1 cellular context compared by ENCODE assay signal in the genomic region with DNA sequence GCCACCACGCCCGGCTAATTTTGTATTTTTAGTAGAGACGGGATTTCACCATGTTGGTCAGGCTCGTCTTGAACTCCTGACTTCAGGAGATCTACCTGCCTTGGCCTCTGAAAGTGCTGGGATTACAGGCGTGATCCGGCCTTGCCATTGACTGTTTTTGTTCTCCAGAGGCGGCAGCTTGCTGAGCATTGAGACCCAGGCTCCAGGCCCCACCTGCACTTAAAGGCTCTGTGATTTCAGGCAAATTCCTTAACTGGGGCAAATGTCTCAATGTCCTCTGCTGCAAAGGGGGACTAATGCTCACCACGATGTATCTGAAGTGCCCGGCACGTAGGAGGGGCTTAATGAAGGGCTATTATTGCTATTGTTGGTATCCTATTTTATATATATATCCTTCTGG.
TF ChIP-seq lines count a peak whose summit lies in the region.

No MANE protein-coding gene starts in this region.

TF ChIP-seq in neural cell, 6 proteins besides CTCF, POLR2A, EP300 and RAD21:
- TF ChIP-seq TAF1 (IDR thresholded peaks at IDR 0.05; ENCODE audit: low read depth) (no peak), EZH2 (IDR thresholded peaks at IDR 0.05; ENCODE audit: borderline replicate concordance, insufficient read depth, low read length, poor library complexity, severe bottlenecking) (no peak), POLR2AphosphoS5 (IDR thresholded peaks at IDR 0.05) (no peak), SMC3 (conservative IDR thresholded peaks at IDR 0.05; ENCODE audit: poor library complexity) (no peak), MXI1 (conservative IDR thresholded peaks at IDR 0.05; ENCODE audit: poor library complexity, severe bottlenecking) (no peak)
- TF ChIP-seq, protein P1, sequence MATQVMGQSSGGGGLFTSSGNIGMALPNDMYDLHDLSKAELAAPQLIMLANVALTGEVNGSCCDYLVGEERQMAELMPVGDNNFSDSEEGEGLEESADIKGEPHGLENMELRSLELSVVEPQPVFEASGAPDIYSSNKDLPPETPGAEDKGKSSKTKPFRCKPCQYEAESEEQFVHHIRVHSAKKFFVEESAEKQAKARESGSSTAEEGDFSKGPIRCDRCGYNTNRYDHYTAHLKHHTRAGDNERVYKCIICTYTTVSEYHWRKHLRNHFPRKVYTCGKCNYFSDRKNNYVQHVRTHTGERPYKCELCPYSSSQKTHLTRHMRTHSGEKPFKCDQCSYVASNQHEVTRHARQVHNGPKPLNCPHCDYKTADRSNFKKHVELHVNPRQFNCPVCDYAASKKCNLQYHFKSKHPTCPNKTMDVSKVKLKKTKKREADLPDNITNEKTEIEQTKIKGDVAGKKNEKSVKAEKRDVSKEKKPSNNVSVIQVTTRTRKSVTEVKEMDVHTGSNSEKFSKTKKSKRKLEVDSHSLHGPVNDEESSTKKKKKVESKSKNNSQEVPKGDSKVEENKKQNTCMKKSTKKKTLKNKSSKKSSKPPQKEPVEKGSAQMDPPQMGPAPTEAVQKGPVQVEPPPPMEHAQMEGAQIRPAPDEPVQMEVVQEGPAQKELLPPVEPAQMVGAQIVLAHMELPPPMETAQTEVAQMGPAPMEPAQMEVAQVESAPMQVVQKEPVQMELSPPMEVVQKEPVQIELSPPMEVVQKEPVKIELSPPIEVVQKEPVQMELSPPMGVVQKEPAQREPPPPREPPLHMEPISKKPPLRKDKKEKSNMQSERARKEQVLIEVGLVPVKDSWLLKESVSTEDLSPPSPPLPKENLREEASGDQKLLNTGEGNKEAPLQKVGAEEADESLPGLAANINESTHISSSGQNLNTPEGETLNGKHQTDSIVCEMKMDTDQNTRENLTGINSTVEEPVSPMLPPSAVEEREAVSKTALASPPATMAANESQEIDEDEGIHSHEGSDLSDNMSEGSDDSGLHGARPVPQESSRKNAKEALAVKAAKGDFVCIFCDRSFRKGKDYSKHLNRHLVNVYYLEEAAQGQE (IDR thresholded peaks at IDR 0.05; ENCODE audit: borderline replicate concordance): no peak
